22 cellular contexts compared by ENCODE assay signal in genomic region chr11:19724765-19725164, GRCh38. TPM values are rescaled to one million over a fixed set of nuclear protein-coding genes. Genes with fewer than 3 reads are reported as not detected.
DNase-seq lines count a peak whose midpoint lies in the region; ATAC-seq and TF ChIP-seq lines count a peak whose summit lies in the region.
"Had no signal": no experiment of that assay in that cellular context is flagged by ENCODE, and none has a peak within 500 bp of the region (broad histone marks: within the 10 kb centered on the region; RNA-seq: fewer than 3 reads in every experiment).

No MANE protein-coding gene starts in this region.

- peak overlapping the region in 1 of 7 donors; percentile 27 for H3K4me3 Mint-ChIP-seq in CD8-positive, alpha-beta memory T cell
- H3K4me3 Mint-ChIP-seq: activated T-cell treated with anti-CD3 and anti-CD28 coated beads, Interleukin-2, amount 50 U/mL, for 4 hours; natural killer cell treated with Interleukin-12 subunit alpha and Interleukin-12 subunit beta and Interleukin-15 and Interleukin-18, amount 100 ng/mL, for 72 hours had no signal

- CTCF ChIA-PET in CD8-positive, alpha-beta memory T cell (lab: Charles Lee): interaction anchor here (2.3 kb wide), 1 partner anchor 12 kb away, joined by 12 read pairs; the partner anchor contains the start of gene NAV2

- DNase-seq in CD8-positive, alpha-beta memory T cell: no peak
- DNase-seq in ascending aorta (ENCODE audit: low spot score in 2 of 2): no peak
- no peak for DNase-seq in left lung
- DNase-seq in suprapubic skin (ENCODE audit: low spot score in 2 of 2): no peak
- no peak for DNase-seq in posterior cingulate gyrus
- DNase-seq: activated naive CD4-positive, alpha-beta T cell treated with Interleukin-2 at 50 U/mL for 16 hours; activated T-cell treated with anti-CD3 and anti-CD28 coated beads, Interleukin-2, amount 50 U/mL, for 4 hours; C1 segment of cervical spinal cord; Kasumi-1; MV-4-11; NCI-H146; NCI-H510A; NK-92 treated with Interleukin-12 subunit alpha and Interleukin-12 subunit beta, amount 100 ng/mL, for 24 hours; ovary; SJCRH30; stimulated activated CD8-positive, alpha-beta memory T cell treated with anti-CD3 and anti-CD28 coated beads, Interleukin-4, amount 100 ng/mL, for 48 hours had no signal

- TF ChIP-seq POLR2A in suprapubic skin (IDR thresholded peaks at IDR 0.05) (no peak), GM18505 (IDR thresholded peaks at IDR 0.05; ENCODE audit: borderline replicate concordance, extremely low read depth, insufficient read depth, insufficient read length) (no peak)

- no peak overlapping the region for H3K4me3 ChIP-seq in CD8-positive, alpha-beta memory T cell (ENCODE audit: low read length)
- H3K4me3 ChIP-seq in ascending aorta (no peak overlapping the region), left lung (no peak overlapping the region), suprapubic skin (no peak overlapping the region)
- H3K4me3 ChIP-seq: HAP-1, ovary, SJCRH30 had no signal

- no peaks in the 10 kb centered on the region for H3K27me3 ChIP-seq in CD8-positive, alpha-beta memory T cell (ENCODE audit: insufficient read depth, low read length, poor library complexity, severe bottlenecking)
- H3K27me3 ChIP-seq in ascending aorta: no peaks in the 10 kb centered on the region
- H3K27me3 ChIP-seq in left lung: no peaks in the 10 kb centered on the region
- no peaks in the 10 kb centered on the region for H3K27me3 ChIP-seq in suprapubic skin
- H3K27me3 ChIP-seq: ovary, SJCRH30 had no signal

- H3K36me3 ChIP-seq in CD8-positive, alpha-beta memory T cell (ENCODE audit: insufficient read depth, low read length): no peaks in the 10 kb centered on the region
- H3K36me3 ChIP-seq in ascending aorta (peaks cover 0 to 26% of the 10 kb centered on the region in 2 donors), left lung (no peaks in the 10 kb centered on the region), suprapubic skin (no peaks in the 10 kb centered on the region)
- H3K36me3 ChIP-seq: HAP-1, ovary, SJCRH30 had no signal

- H3K4me1 ChIP-seq in CD8-positive, alpha-beta memory T cell (ENCODE audit: insufficient read depth, low read length): peaks cover 31% of the 10 kb centered on the region
- H3K4me1 ChIP-seq in ascending aorta (peaks cover 40 to 86% of the 10 kb centered on the region in 2 donors), left lung (peaks cover 6 to 10% of the 10 kb centered on the region in 2 donors), suprapubic skin (peaks cover 28% of the 10 kb centered on the region)
- H3K4me1 ChIP-seq: HAP-1 had no signal

- peaks cover 37 to 41% (median 37%) of the 10 kb centered on the region in 3 donors for H3K4me1 Mint-ChIP-seq in CD8-positive, alpha-beta memory T cell

- no peaks in the 10 kb centered on the region for H3K9me3 ChIP-seq in CD8-positive, alpha-beta memory T cell (ENCODE audit: low read length)
- H3K9me3 ChIP-seq in ascending aorta (no peaks in the 10 kb centered on the region), left lung (no peaks in the 10 kb centered on the region), suprapubic skin (no peaks in the 10 kb centered on the region)
- H3K9me3 ChIP-seq: HAP-1, ovary, SJCRH30 had no signal

- no peak for TF ChIP-seq EP300 in suprapubic skin (IDR thresholded peaks at IDR 0.05)

- no peak overlapping the region for H3K27ac ChIP-seq in CD8-positive, alpha-beta memory T cell (ENCODE audit: low read depth, low read length)
- H3K27ac ChIP-seq in ascending aorta: peak overlapping the region; percentile 97 to 98
- H3K27ac ChIP-seq in left lung: peak overlapping the region; percentile 39 to 78
- peak overlapping the region; percentile 11 for H3K27ac ChIP-seq in suprapubic skin
- H3K27ac ChIP-seq: ovary had no signal

- peak overlapping the region; percentile 23 to 96 (median 84) for H3K27ac Mint-ChIP-seq in CD8-positive, alpha-beta memory T cell

- no peak for TF ChIP-seq CTCF in ascending aorta (IDR thresholded peaks at IDR 0.05)
- no peak for TF ChIP-seq CTCF in left lung (IDR thresholded peaks at IDR 0.05)
- no peak for TF ChIP-seq CTCF in suprapubic skin (IDR thresholded peaks at IDR 0.05)

- intact Hi-C loops in ascending aorta (cut with DNase I) (loop anchor here (1.0 to 5.0 kb wide), 4 partner anchors 9 to 147 kb away; no protein-coding TSS in a partner anchor), left lung (cut with DNase I) (no loop called here), posterior cingulate gyrus (cut with DNase I) (no loop called here)

- H3K9me3 Mint-ChIP-seq in CD8-positive, alpha-beta memory T cell: no peaks in the 10 kb centered on the region
- H3K9me3 Mint-ChIP-seq: activated T-cell treated with anti-CD3 and anti-CD28 coated beads, Interleukin-2, amount 50 U/mL, for 4 hours; natural killer cell treated with Interleukin-12 subunit alpha and Interleukin-12 subunit beta and Interleukin-15 and Interleukin-18, amount 100 ng/mL, for 72 hours had no signal

- peaks cover 0 to 4% (median 0%) of the 10 kb centered on the region in 3 donors for H3K36me3 Mint-ChIP-seq in CD8-positive, alpha-beta memory T cell
- H3K36me3 Mint-ChIP-seq: natural killer cell treated with Interleukin-12 subunit alpha and Interleukin-12 subunit beta and Interleukin-15 and Interleukin-18, amount 100 ng/mL, for 72 hours had no signal

- WGBS in suprapubic skin: 82% methylated on average over 2 of the region's 2 CpGs

- peaks cover 0 to 2% of the 10 kb centered on the region in 2 donors for H3K27me3 Mint-ChIP-seq in CD8-positive, alpha-beta memory T cell

- peak; percentile 6 for ATAC-seq in left lung
- no peak for ATAC-seq in HG03095 (IDR thresholded peaks at IDR 0.05; ENCODE audit: unreplicated experiment)
- ATAC-seq in GM21528 (IDR thresholded peaks at IDR 0.05; ENCODE audit: low FRiP score, unreplicated experiment): no peak
- no peak for ATAC-seq in GM18505 (IDR thresholded peaks at IDR 0.05; ENCODE audit: unreplicated experiment)
- ATAC-seq: Panc1 had no signal

- POLR2A ChIA-PET in CD8-positive, alpha-beta memory T cell (lab: Charles Lee): no interaction called here

RNA-seq across cellular contexts. Expression of gene NAV2, which starts 12.1 kb away (rescaled TPM):
- total RNA-seq in CD8-positive, alpha-beta memory T cell: 1 to 10 TPM in 1 of 2 experiments, under 1 TPM in 1; 0.42 to 1.2 TPM
- polyA plus RNA-seq in CD8-positive, alpha-beta memory T cell: 1.1 TPM
- total RNA-seq in ascending aorta: 62.6 TPM
- total RNA-seq in left lung: 10 to 100 TPM; 42.9 to 59.9 TPM
- 10 to 100 TPM in 3 of 4 donors, 1 to 10 TPM in 1; 9.1 to 34.7 (median 22.2) TPM for total RNA-seq in suprapubic skin

Comparison
In these comparisons a context has a peak if more than half of its experiments do, and no peak if none do; other contexts are left out.
1. RNA of gene NAV2, which starts 12.1 kb away (total RNA-seq): 62.6 TPM in ascending aorta (single experiment), 42.9 to 59.9 TPM in left lung and 9.1 to 34.7 TPM in suprapubic skin; 0.42 to 1.2 TPM in CD8-positive, alpha-beta memory T cell; every median in the first group is over 4 times any median in the second.